ENCODE assay signal across 18 cellular contexts in genomic region chr19:1129535-1129934, GRCh38. TPM values are rescaled to one million over a fixed set of nuclear protein-coding genes. Genes with fewer than 3 reads are reported as not detected.
DNase-seq lines count a peak whose midpoint lies in the region; ATAC-seq and TF ChIP-seq lines count a peak whose summit lies in the region.
"Had no signal": no experiment of that assay in that cellular context is flagged by ENCODE, and none has a peak within 500 bp of the region (broad histone marks: within the 10 kb centered on the region; RNA-seq: fewer than 3 reads in every experiment).

No MANE protein-coding gene starts in this region.

- H3K4me3 Mint-ChIP-seq in activated CD4-positive, alpha-beta T cell treated with anti-CD3 and anti-CD28 coated beads, Interleukin-2, amount 10 ng/mL, durations not matched to agents 24 days and 14 days = peak overlapping the region; percentile 93
- peak overlapping the region; percentile 90 for H3K4me3 Mint-ChIP-seq in CD4-positive, alpha-beta T cell
- H3K4me3 Mint-ChIP-seq in naive thymus-derived CD8-positive, alpha-beta T cell = peak overlapping the region in 8 of 10 donors; percentile 36 to 86 (median 82)

- no peak for TF ChIP-seq POLR2A in adrenal gland (IDR thresholded peaks at IDR 0.05)

- H3K27ac ChIP-seq in CD4-positive, alpha-beta T cell (ENCODE audit: low read depth, low read length) = no peak overlapping the region
- H3K27ac ChIP-seq in adrenal gland = peak overlapping the region in 3 of 5 donors; percentile 22 to 99 (median 41)
- H3K27ac ChIP-seq: gastrocnemius medialis had no signal

- no peak overlapping the region for H3K27ac Mint-ChIP-seq in activated CD4-positive, alpha-beta T cell treated with anti-CD3 and anti-CD28 coated beads, Interleukin-2, amount 10 ng/mL, durations not matched to agents 24 days and 14 days
- H3K27ac Mint-ChIP-seq in CD4-positive, alpha-beta T cell = peak overlapping the region; percentile 96
- peak overlapping the region in 3 of 10 donors; percentile 74 to 94 (median 93) for H3K27ac Mint-ChIP-seq in naive thymus-derived CD8-positive, alpha-beta T cell
- H3K27ac Mint-ChIP-seq: stimulated activated naive B cell treated with anti-CD40 and anti-IgM and Interleukin-4, amounts not matched to agents 10 μg/mL and 1 μg/mL and 100 μg/mL, for 72 hours had no signal

- H3K36me3 ChIP-seq in adrenal gland (replicated peaks in 1 of 2) = peaks cover 0 to 44% of the 10 kb centered on the region in 2 donors

- no peaks in the 10 kb centered on the region for H3K9me3 ChIP-seq in CD4-positive, alpha-beta T cell (ENCODE audit: control insufficient read depth, low read length)
- no peaks in the 10 kb centered on the region for H3K9me3 ChIP-seq in adrenal gland (replicated peaks in 1 of 3)
- H3K9me3 ChIP-seq: gastrocnemius medialis, SK-N-SH had no signal

- H3K4me1 Mint-ChIP-seq in activated CD4-positive, alpha-beta T cell treated with anti-CD3 and anti-CD28 coated beads, Interleukin-2, amount 10 ng/mL, durations not matched to agents 24 days and 14 days = peaks cover 15% of the 10 kb centered on the region
- H3K4me1 Mint-ChIP-seq in CD4-positive, alpha-beta T cell (ENCODE audit: low read depth) = peaks cover 27% of the 10 kb centered on the region
- peaks cover 6 to 44% (median 30%) of the 10 kb centered on the region in 4 donors for H3K4me1 Mint-ChIP-seq in naive thymus-derived CD8-positive, alpha-beta T cell

- no peak for ATAC-seq in CD4-positive, alpha-beta T cell (ENCODE audit: poor library complexity)
- ATAC-seq in naive thymus-derived CD8-positive, alpha-beta T cell = no peak
- no peak for ATAC-seq in activated CD4-positive, CD25-positive, alpha-beta regulatory T cell treated with anti-CD3 and anti-CD28 coated beads, Interleukin-2, amount 50 U/mL, for 24 hours
- ATAC-seq in HG02981 (IDR thresholded peaks at IDR 0.05; ENCODE audit: unreplicated experiment) = no peak
- ATAC-seq: gastrocnemius medialis; GM12878; left lobe of liver; stimulated activated naive B cell treated with anti-CD40 and anti-IgM and Interleukin-4, amounts not matched to agents 10 μg/mL and 1 μg/mL and 100 μg/mL, for 72 hours had no signal

- POLR2A ChIA-PET in CD4-positive, alpha-beta T cell (lab: Charles Lee) = interaction anchor here (2.3 to 4.8 kb wide), 4 partner anchors 17 to 140 kb away, joined by 8 to 27 read pairs (median 14); partner anchors contain the start of genes ARHGAP45 and CIRBP
- POLR2A ChIA-PET in naive thymus-derived CD8-positive, alpha-beta T cell (lab: Charles Lee) = no interaction called here

- H3K4me3 ChIP-seq in adrenal gland = no peak overlapping the region
- H3K4me3 ChIP-seq: gastrocnemius medialis had no signal

- no peaks in the 10 kb centered on the region for H3K9me3 Mint-ChIP-seq in activated CD4-positive, alpha-beta T cell treated with anti-CD3 and anti-CD28 coated beads, Interleukin-2, amount 10 ng/mL, durations not matched to agents 24 days and 14 days
- no peaks in the 10 kb centered on the region for H3K9me3 Mint-ChIP-seq in CD4-positive, alpha-beta T cell
- no peaks in the 10 kb centered on the region for H3K9me3 Mint-ChIP-seq in naive thymus-derived CD8-positive, alpha-beta T cell
- H3K9me3 Mint-ChIP-seq: stimulated activated naive B cell treated with anti-CD40 and anti-IgM and Interleukin-4, amounts not matched to agents 10 μg/mL and 1 μg/mL and 100 μg/mL, for 72 hours had no signal

- CTCF ChIA-PET in CD4-positive, alpha-beta T cell (lab: Charles Lee) = interaction anchor here (3.3 kb wide), 1 partner anchor 16 kb away, joined by 18 read pairs; no protein-coding TSS in a partner anchor

- H3K27me3 Mint-ChIP-seq in activated CD4-positive, alpha-beta T cell treated with anti-CD3 and anti-CD28 coated beads, Interleukin-2, amount 10 ng/mL, durations not matched to agents 24 days and 14 days = no peaks in the 10 kb centered on the region
- H3K27me3 Mint-ChIP-seq in CD4-positive, alpha-beta T cell = no peaks in the 10 kb centered on the region
- H3K27me3 Mint-ChIP-seq in naive thymus-derived CD8-positive, alpha-beta T cell = no peaks in the 10 kb centered on the region
- H3K27me3 Mint-ChIP-seq: stimulated activated naive B cell treated with anti-CD40 and anti-IgM and Interleukin-4, amounts not matched to agents 10 μg/mL and 1 μg/mL and 100 μg/mL, for 72 hours had no signal

- 51 to 84% (median 82%) methylated on average over 9 to 18 of the region's 18 CpGs for WGBS in adrenal gland, 4 donors

- peaks cover 33% of the 10 kb centered on the region for H3K36me3 Mint-ChIP-seq in activated CD4-positive, alpha-beta T cell treated with anti-CD3 and anti-CD28 coated beads, Interleukin-2, amount 10 ng/mL, durations not matched to agents 24 days and 14 days (ENCODE audit: low read depth)
- H3K36me3 Mint-ChIP-seq in CD4-positive, alpha-beta T cell (ENCODE audit: low read depth) = peaks cover 29% of the 10 kb centered on the region
- peaks cover 0 to 20% (median 3%) of the 10 kb centered on the region in 3 donors for H3K36me3 Mint-ChIP-seq in naive thymus-derived CD8-positive, alpha-beta T cell

- intact Hi-C loops in activated CD4-positive, alpha-beta T cell treated with anti-CD3 and anti-CD28 coated beads, Interleukin-2, amount 10 ng/mL, durations not matched to agents 24 days and 14 days (cut with micrococcal nuclease) = no loop called here
- intact Hi-C loops in CD4-positive, alpha-beta T cell (cut with DNase I, micrococcal nuclease) = no loop called here
- intact Hi-C loops in adrenal gland (cut with DNase I) = loop anchor here in 1 of 2 donors (5.0 kb wide), 1 partner anchor 43 kb away; the partner anchor contains the start of gene SBNO2

- peaks cover 30 to 56% of the 10 kb centered on the region in 2 donors for H3K4me1 ChIP-seq in adrenal gland (replicated peaks in 1 of 2)

- no peak for DNase-seq in activated CD4-positive, alpha-beta T cell treated with anti-CD3 and anti-CD28 coated beads, Interleukin-2, amount 10 ng/mL, durations not matched to agents 24 days and 14 days
- no peak for DNase-seq in activated CD4-positive, alpha-beta T cell treated with anti-CD3 and anti-CD28 coated beads for 48 hours
- DNase-seq in CD4-positive, alpha-beta T cell = no peak
- DNase-seq in adrenal gland = no peak
- no peak for DNase-seq in naive thymus-derived CD8-positive, alpha-beta T cell
- DNase-seq in RKO (ENCODE audit: low spot score) = no peak
- DNase-seq: amniotic stem cell; gastrocnemius medialis; NCI-H1105 treated with DMSO at 0.1 percent for 48 hours; NCI-H2171; NCI-H82; posterior cingulate gyrus; SK-N-SH; stimulated activated naive B cell treated with anti-CD40 and anti-IgM and Interleukin-4, amounts not matched to agents 10 μg/mL and 1 μg/mL and 100 μg/mL, for 72 hours had no signal

- H3K27me3 ChIP-seq in CD4-positive, alpha-beta T cell (ENCODE audit: control insufficient read depth, insufficient read depth, low read length) = no peaks in the 10 kb centered on the region
- no peaks in the 10 kb centered on the region for H3K27me3 ChIP-seq in adrenal gland
- H3K27me3 ChIP-seq: gastrocnemius medialis had no signal

- no peak for TF ChIP-seq CTCF in CD4-positive, alpha-beta T cell (IDR thresholded peaks at IDR 0.05)
- no peak for TF ChIP-seq CTCF in adrenal gland (IDR thresholded peaks at IDR 0.05)

RNA-seq across cellular contexts. Expression of gene GPX4, which starts 25.7 kb away (rescaled TPM):
- 225 and 239 TPM in 2 replicates for total RNA-seq in activated CD4-positive, alpha-beta T cell treated with anti-CD3 and anti-CD28 coated beads, Interleukin-2, amount 10 ng/mL, durations not matched to agents 24 days and 14 days
- total RNA-seq in CD4-positive, alpha-beta T cell = 100 to 1,000 TPM; 174 to 175 TPM
- total RNA-seq in adrenal gland = 1,000 to 10,000 TPM in 1 of 8 donors, 100 to 1,000 TPM in 7; 385 to 1,424 (median 704) TPM
- polyA plus RNA-seq in adrenal gland = 1,000 to 10,000 TPM in 2 of 3 donors, 100 to 1,000 TPM in 1; 420 to 1,267 (median 1,035) TPM
- 100 to 1,000 TPM; 207 to 225 TPM for total RNA-seq in naive thymus-derived CD8-positive, alpha-beta T cell
- polyA plus RNA-seq in naive thymus-derived CD8-positive, alpha-beta T cell = 100 to 1,000 TPM; 370 to 465 (median 405) TPM

RNA-seq across cellular contexts. Expression of gene POLR2E, which starts 34.4 kb away (rescaled TPM):
- total RNA-seq in activated CD4-positive, alpha-beta T cell treated with anti-CD3 and anti-CD28 coated beads, Interleukin-2, amount 10 ng/mL, durations not matched to agents 24 days and 14 days = 273 and 274 TPM in 2 replicates
- 10 to 100 TPM; 45.8 to 49.0 TPM for total RNA-seq in CD4-positive, alpha-beta T cell
- 100 to 1,000 TPM in 7 of 8 donors, 10 to 100 TPM in 1; 94.0 to 231 (median 171) TPM for total RNA-seq in adrenal gland
- polyA plus RNA-seq in adrenal gland = 100 to 1,000 TPM in 2 of 3 donors, 10 to 100 TPM in 1; 74.7 to 132 (median 109) TPM
- 10 to 100 TPM; 88.0 to 95.3 TPM for total RNA-seq in naive thymus-derived CD8-positive, alpha-beta T cell
- 100 to 1,000 TPM; 159 to 233 (median 187) TPM for polyA plus RNA-seq in naive thymus-derived CD8-positive, alpha-beta T cell

RNA-seq across cellular contexts. Expression of gene SBNO2, which starts 44.5 kb away (rescaled TPM):
- total RNA-seq in activated CD4-positive, alpha-beta T cell treated with anti-CD3 and anti-CD28 coated beads, Interleukin-2, amount 10 ng/mL, durations not matched to agents 24 days and 14 days = 97.1 and 98.9 TPM in 2 replicates
- 100 to 1,000 TPM; 126 to 137 TPM for total RNA-seq in CD4-positive, alpha-beta T cell
- 100 to 1,000 TPM in 3 of 8 donors, 10 to 100 TPM in 5; 33.0 to 176 (median 77.2) TPM for total RNA-seq in adrenal gland
- 100 to 1,000 TPM in 1 of 3 donors, 10 to 100 TPM in 2; 13.6 to 118 (median 84.2) TPM for polyA plus RNA-seq in adrenal gland
- 10 to 100 TPM; 69.7 to 82.4 TPM for total RNA-seq in naive thymus-derived CD8-positive, alpha-beta T cell
- polyA plus RNA-seq in naive thymus-derived CD8-positive, alpha-beta T cell = 1 to 10 TPM in 2 of 3 donors, under 1 TPM in 1; 0.68 to 2.3 (median 1.0) TPM
